ENCODE assay signal across 23 cellular contexts in the genomic region with DNA sequence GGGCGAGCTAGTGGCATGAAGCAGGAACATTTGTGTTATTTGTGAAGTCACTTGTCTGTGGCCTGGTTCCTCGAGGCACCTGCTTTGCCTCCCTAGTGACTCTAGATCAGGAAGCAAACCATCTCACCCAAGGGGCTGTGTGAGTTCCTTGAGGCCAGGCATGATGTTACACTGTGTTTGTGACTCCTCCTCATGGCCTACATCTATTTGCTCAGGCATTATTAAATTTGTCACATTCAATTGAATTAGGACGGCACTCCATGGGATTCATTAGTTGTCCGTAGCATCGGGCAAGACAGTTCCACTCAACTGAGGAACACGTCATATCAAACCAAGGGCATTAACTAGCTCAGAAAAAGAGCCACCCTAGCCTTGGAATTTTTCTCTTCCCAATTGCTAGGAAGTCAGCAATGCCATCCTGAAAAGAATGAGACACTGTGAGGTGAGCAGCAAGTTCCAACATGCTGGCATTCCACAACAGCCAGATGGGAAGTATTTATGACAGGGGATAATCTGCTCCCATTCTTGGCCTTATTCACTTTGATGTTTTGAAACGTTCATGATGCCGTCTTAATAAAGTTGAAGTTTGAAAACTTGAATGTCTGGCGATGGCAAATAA. TPM values are rescaled to one million over a fixed set of nuclear protein-coding genes. Genes with fewer than 3 reads are reported as not detected.
DNase-seq lines count a peak whose midpoint lies in the region; ATAC-seq and TF ChIP-seq lines count a peak whose summit lies in the region.
"Had no signal": no experiment of that assay in that cellular context is flagged by ENCODE, and none has a peak within 500 bp of the region (broad histone marks: within the 10 kb centered on the region; RNA-seq: fewer than 3 reads in every experiment).

No MANE protein-coding gene starts in this region.

- no peak overlapping the region for H3K4me2 ChIP-seq in IMR-90 (ENCODE audit: low read depth, low read length)
- peak overlapping the region; percentile 29; the same call in 1 of the 2 replicates for H3K4me2 ChIP-seq in SK-N-SH

- no CpG with 5 or more reads among the region's 9 CpGs for WGBS in IMR-90 (ENCODE audit: extremely low coverage in 2 of 2, insufficient read length in 1 of 2), 2 experiments
- 19% methylated on average over 9 of the region's 9 CpGs for WGBS in SK-N-SH (ENCODE audit: low lambda C conversion rate)

- peaks cover 26% of the 10 kb centered on the region for H3F3A ChIP-seq in SK-N-SH (replicated peaks; ENCODE audit: insufficient read depth)

- H3K79me1 ChIP-seq in IMR-90 (ENCODE audit: low read depth in 1 of 2, low read length in 2 of 2) = peaks cover 14 to 37% of the 10 kb centered on the region in 2 experiments

- no peak overlapping the region for H3K56ac ChIP-seq in IMR-90 (ENCODE audit: extremely low read depth, insufficient read depth, low read length)

- no peak overlapping the region; the same call in 1 of the 2 replicates for H2AK5ac ChIP-seq in IMR-90 (ENCODE audit: low read depth, low read length)

- H2AFZ ChIP-seq in IMR-90 (replicated peaks; ENCODE audit: low read length, poor library complexity) (no peak overlapping the region), SK-N-SH (ENCODE audit: low read depth) (no peak overlapping the region)

- POLR2A ChIA-PET in IMR-90 (lab: Charles Lee; ENCODE audit: unreplicated experiment) = no interaction called here
- POLR2A ChIA-PET in SK-N-SH (lab: Yijun Ruan, JAX) = no interaction called here

- H4K8ac ChIP-seq in IMR-90 (ENCODE audit: low read depth in 2 of 2, low read length in 2 of 2) = no peak overlapping the region; a peak in 1 of 4 replicates

- no peak overlapping the region for H3K4ac ChIP-seq in IMR-90 (ENCODE audit: low read depth, low read length)

- H4K20me1 ChIP-seq in IMR-90 (ENCODE audit: insufficient read depth, low read length) (no peaks in the 10 kb centered on the region), SK-N-SH (ENCODE audit: insufficient read depth) (peaks cover 28% of the 10 kb centered on the region; the same call in 1 of the 2 replicates)

- H3K27ac ChIP-seq in IMR-90 (ENCODE audit: insufficient read depth, low read length) (no peak overlapping the region), SK-N-SH (ENCODE audit: low read depth in 2 of 2, low read length in 1 of 2) (peak overlapping the region; percentile 46 to 60; a peak in 2 of 4 replicates)
- H3K27ac ChIP-seq: HL-60 had no signal

- no peak overlapping the region for H2BK120ac ChIP-seq in IMR-90 (ENCODE audit: low read depth, low read length)

- intact Hi-C loops in IMR-90 (cut with micrococcal nuclease) = no loop called here

- H3K4me1 ChIP-seq in IMR-90 (ENCODE audit: control insufficient read depth, insufficient read depth, low read length) (peaks cover 4% of the 10 kb centered on the region), SK-N-SH (ENCODE audit: control insufficient read depth in 1 of 2, insufficient read depth in 2 of 2, low read depth in 1 of 2, low read length in 1 of 2) (peaks cover 3 to 14% of the 10 kb centered on the region in 2 experiments)

- CTCF ChIA-PET in IMR-90 (lab: Yijun Ruan, JAX) = no interaction called here
- CTCF ChIA-PET in SK-N-SH (lab: Yijun Ruan, JAX) = no interaction called here

- H2BK15ac ChIP-seq in IMR-90 (ENCODE audit: low read depth, low read length) = no peak overlapping the region

- dilution Hi-C loops in IMR-90 (cut with HindIII; ENCODE audit: low sequenced_read_pairs, unreplicated experiment) = no loop called here

- H3K9ac ChIP-seq in IMR-90 (ENCODE audit: low read depth, low read length) (no peak overlapping the region), SK-N-SH (no peak overlapping the region)

- TF ChIP-seq EP300 in SK-N-SH (IDR thresholded peaks at IDR 0.05; ENCODE audit: borderline replicate concordance in 1 of 2, low read depth in 1 of 2, low read length in 1 of 2) = no peak; a peak in 1 of 4 replicates

- H3K4me3 ChIP-seq in IMR-90 (ENCODE audit: insufficient read depth, low read depth, low read length) (no peak overlapping the region), SK-N-SH (ENCODE audit: low read depth in 2 of 2, low read length in 1 of 2) (no peak overlapping the region), epithelial cell of esophagus (ENCODE audit: low read length) (no peak overlapping the region)

- TF ChIP-seq CTCF in IMR-90 (conservative IDR thresholded peaks at IDR 0.05; ENCODE audit: low read depth, low read length) = no peak
- no peak for TF ChIP-seq CTCF in SK-N-SH (IDR thresholded peaks at IDR 0.05)
- no peak for TF ChIP-seq CTCF in epithelial cell of esophagus (IDR thresholded peaks at IDR 0.05; ENCODE audit: insufficient read depth, low read depth, low read length, missing control alignments)

- peaks cover 100% of the 10 kb centered on the region for H3K79me2 ChIP-seq in SK-N-SH (ENCODE audit: insufficient read depth)

- H2BK5ac ChIP-seq in IMR-90 (ENCODE audit: low read depth, low read length, poor library complexity, severe bottlenecking) = no peak overlapping the region

- ATAC-seq in IMR-90 (ENCODE audit: low read depth) (no peak), HG02610 (IDR thresholded peaks at IDR 0.05; ENCODE audit: unreplicated experiment) (no peak)

- H4K91ac ChIP-seq in IMR-90 (ENCODE audit: insufficient read depth, low read depth, low read length) = no peak overlapping the region

- H2AK9ac ChIP-seq in IMR-90 (replicated peaks; ENCODE audit: low read depth, low read length, poor library complexity) = no peak overlapping the region

- no peaks in the 10 kb centered on the region for H3K9me2 ChIP-seq in SK-N-SH

- H3K27me3 ChIP-seq in IMR-90 (ENCODE audit: control insufficient read depth, insufficient read depth, low read length) (no peaks in the 10 kb centered on the region), SK-N-SH (ENCODE audit: insufficient read depth) (no peaks in the 10 kb centered on the region)

- H3K23ac ChIP-seq in IMR-90 (ENCODE audit: low read depth, low read length) = no peak overlapping the region

- H3K9me3 ChIP-seq in IMR-90 (ENCODE audit: control insufficient read depth, insufficient read depth, low read length) = no peaks in the 10 kb centered on the region
- no peaks in the 10 kb centered on the region for H3K9me3 ChIP-seq in SK-N-SH

- no peak overlapping the region for H3K14ac ChIP-seq in IMR-90 (replicated peaks; ENCODE audit: low read depth, low read length)

- H2BK20ac ChIP-seq in IMR-90 (ENCODE audit: low read depth, low read length) = no peak overlapping the region

- no peak for TF ChIP-seq RAD21 in IMR-90 (IDR thresholded peaks at IDR 0.05; ENCODE audit: low read length)
- TF ChIP-seq RAD21 in SK-N-SH (IDR thresholded peaks at IDR 0.05; ENCODE audit: low read length) = no peak

- BruUV-seq in IMR-90 (replicated peaks; lab: Mats Ljungman, UMichigan) = no TSS peak

- DNase-seq in IMR-90 (no peak), SK-N-SH (no peak), epithelial cell of esophagus (ENCODE audit: low read depth) (peak; percentile 90), retina (peak; percentile 34), NCI-H446 (lab: John Stamatoyannopoulos, UW) (no peak), RKO (ENCODE audit: low spot score) (no peak)
- DNase-seq: ACHN, C1 segment of cervical spinal cord, DMS79, H7, HFFc6, Kasumi-1, MM.1S, NCI-H1092, NCI-H1436 treated with DMSO at 0.1 percent for 48 hours, NCI-H2029 treated with DMSO at 0.1 percent for 48 hours, NCI-H2171 treated with DMSO at 0.1 percent for 48 hours, NCI-H446 treated with DMSO at 0.1 percent for 48 hours, NCI-H69, SHP77 treated with DMSO at 0.1 percent for 48 hours had no signal

- in situ Hi-C loops in IMR-90 (cut with MboI; ENCODE audit: low sequenced_read_pairs) = no loop called here

- TF ChIP-seq POLR2A in IMR-90 (IDR thresholded peaks at IDR 0.05; ENCODE audit: low read depth, low read length) = no peak

- no peaks in the 10 kb centered on the region for H3K9me1 ChIP-seq in IMR-90 (ENCODE audit: insufficient read depth, low read length)

- no peak overlapping the region for H3K18ac ChIP-seq in IMR-90 (ENCODE audit: low read depth, low read length)

- peak overlapping the region; percentile 5; the same call in 1 of the 2 replicates for H4K5ac ChIP-seq in IMR-90 (ENCODE audit: low read depth, low read length)

- H3K36me3 ChIP-seq in IMR-90 (ENCODE audit: control insufficient read depth, insufficient read depth, low read length) (no peaks in the 10 kb centered on the region; the same call in 1 of the 2 replicates), SK-N-SH (replicated peaks in 1 of 2; ENCODE audit: control insufficient read depth in 1 of 2, insufficient read depth in 2 of 2, low read length in 1 of 2) (peaks cover 6 to 40% of the 10 kb centered on the region in 2 experiments)

TF ChIP-seq in IMR-90, 13 proteins besides CTCF, POLR2A, EP300 and RAD21 (continues in another document):
- TF ChIP-seq MXI1 (IDR thresholded peaks at IDR 0.05; ENCODE audit: borderline replicate concordance, low read depth, low read length) (no peak), SMC3 (IDR thresholded peaks at IDR 0.05; ENCODE audit: low read depth, low read length) (no peak), RFX5 (IDR thresholded peaks at IDR 0.05; ENCODE audit: low read depth, low read length) (no peak)
- TF ChIP-seq, protein P1, sequence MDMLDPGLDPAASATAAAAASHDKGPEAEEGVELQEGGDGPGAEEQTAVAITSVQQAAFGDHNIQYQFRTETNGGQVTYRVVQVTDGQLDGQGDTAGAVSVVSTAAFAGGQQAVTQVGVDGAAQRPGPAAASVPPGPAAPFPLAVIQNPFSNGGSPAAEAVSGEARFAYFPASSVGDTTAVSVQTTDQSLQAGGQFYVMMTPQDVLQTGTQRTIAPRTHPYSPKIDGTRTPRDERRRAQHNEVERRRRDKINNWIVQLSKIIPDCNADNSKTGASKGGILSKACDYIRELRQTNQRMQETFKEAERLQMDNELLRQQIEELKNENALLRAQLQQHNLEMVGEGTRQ (IDR thresholded peaks at IDR 0.05; ENCODE audit: low read depth, low read length) = no peak

RNA-seq across cellular contexts. Expression of gene TMEM200A, which starts 17.2 kb away (rescaled TPM):
- total RNA-seq in IMR-90 (2012; rRNA removed) = 37.1 and 47.8 TPM in 2 replicates
- polyA plus RNA-seq in IMR-90 (2012; rRNA removed) = 19.4 and 22.8 TPM in 2 replicates
- 7.1 and 11.5 TPM in 2 replicates for polyA plus RNA-seq in IMR-90 (2012; cell fraction: cytosol; rRNA removed)
- 2.3 and 6.7 TPM in 2 replicates for polyA plus RNA-seq in IMR-90 (2012; cell fraction: nucleus; rRNA removed; ENCODE audit: low replicate concordance)
- 32.6 and 36.0 TPM in 2 replicates for polyA plus RNA-seq in SK-N-SH (2012; rRNA removed)
- polyA plus RNA-seq in SK-N-SH (2012; cell fraction: cytosol; rRNA removed) = 55.0 and 59.3 TPM in 2 replicates
- 16.4 and 26.1 TPM in 2 replicates for polyA plus RNA-seq in SK-N-SH (2012; cell fraction: nucleus; rRNA removed)
- total RNA-seq: OCI-LY7 had no signal

Comparison
In these comparisons a context has a peak if more than half of its experiments do, and no peak if none do; other contexts are left out.
1. DNase-seq: peak in epithelial cell of esophagus (single experiment) and retina (single experiment); none in IMR-90 (single experiment), SK-N-SH (single experiment), NCI-H446 (0 of 2) and RKO (single experiment).